Comparison of ENCODE assay signal across 1 cellular context in the genomic region with DNA sequence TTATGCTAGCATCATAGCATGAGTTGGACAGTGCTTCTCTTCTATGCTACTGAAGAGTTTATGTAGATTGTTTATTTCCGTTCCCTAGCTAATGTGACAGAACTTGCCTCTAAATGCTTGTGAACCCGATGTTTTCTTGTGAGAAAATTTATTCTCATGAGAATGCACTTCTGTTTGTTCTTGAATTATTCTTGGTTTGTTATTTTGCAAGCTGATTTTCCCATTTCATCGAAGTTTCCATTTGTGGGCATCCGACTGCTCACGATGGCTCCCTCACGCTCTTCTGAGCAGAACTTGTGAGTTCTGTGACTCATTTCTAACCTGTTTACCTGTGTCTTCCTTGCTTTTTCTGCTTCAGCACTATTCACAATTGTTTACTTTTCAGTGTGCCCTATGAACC.
TF ChIP-seq lines count a peak whose summit lies in the region.

No MANE protein-coding gene starts in this region.

TF ChIP-seq in GM12878, 131 proteins besides CTCF, POLR2A, EP300 and RAD21 (continues in another document):
- no peak for TF ChIP-seq WRNIP1 (IDR thresholded peaks at IDR 0.05; ENCODE audit: borderline replicate concordance, low read depth, low read length)
- peak; percentile 68 for TF ChIP-seq IKZF1 (conservative IDR thresholded peaks at IDR 0.05)
- TF ChIP-seq RUNX3 (IDR thresholded peaks at IDR 0.05; ENCODE audit: low read length): 0 out of 2 replicates have a peak, but pooled peaks have one; percentile 20
- TF ChIP-seq GATAD2B (conservative IDR thresholded peaks at IDR 0.05; ENCODE audit: low read depth): peak; percentile 53; the same call in 1 of the 2 replicates
- TF ChIP-seq ZNF687 (IDR thresholded peaks at IDR 0.05): peak; percentile 47; the same call in 1 of the 2 replicates
- TF ChIP-seq MLLT1 (IDR thresholded peaks at IDR 0.05): 0 out of 2 replicates have a peak, but pooled peaks have one; percentile 17
- peak; percentile 19 for TF ChIP-seq CUX1 (IDR thresholded peaks at IDR 0.05; ENCODE audit: insufficient replicate concordance, low read depth, low read length)
- TF ChIP-seq JUND (IDR thresholded peaks at IDR 0.05; ENCODE audit: low read depth, low read length): 0 out of 2 replicates have a peak, but pooled peaks have one; percentile 14
- no peak for TF ChIP-seq BMI1 (IDR thresholded peaks at IDR 0.05; ENCODE audit: borderline replicate concordance)
- no peak for TF ChIP-seq KAT2A (conservative IDR thresholded peaks at IDR 0.05; ENCODE audit: control insufficient read depth, low read depth, low read length)
- TF ChIP-seq ZBTB33 (IDR thresholded peaks at IDR 0.05): no peak
- TF ChIP-seq IKZF2 (IDR thresholded peaks at IDR 0.05): peak; percentile 66 to 71; a peak in 3 of 4 replicates
- TF ChIP-seq BHLHE40 (IDR thresholded peaks at IDR 0.05; ENCODE audit: borderline replicate concordance in 1 of 2, low read depth in 2 of 2, low read length in 1 of 2): 0 out of 4 replicates have a peak, but pooled peaks of 1 of the 2 experiments have one; percentile 9
- peak; percentile 34 for TF ChIP-seq SMAD1 (IDR thresholded peaks at IDR 0.05; ENCODE audit: low read depth, partially characterized antibody)
- peak; percentile 47; the same call in 1 of the 2 replicates for TF ChIP-seq ATF7 (IDR thresholded peaks at IDR 0.05; ENCODE audit: low read depth)
- TF ChIP-seq, protein P1, sequence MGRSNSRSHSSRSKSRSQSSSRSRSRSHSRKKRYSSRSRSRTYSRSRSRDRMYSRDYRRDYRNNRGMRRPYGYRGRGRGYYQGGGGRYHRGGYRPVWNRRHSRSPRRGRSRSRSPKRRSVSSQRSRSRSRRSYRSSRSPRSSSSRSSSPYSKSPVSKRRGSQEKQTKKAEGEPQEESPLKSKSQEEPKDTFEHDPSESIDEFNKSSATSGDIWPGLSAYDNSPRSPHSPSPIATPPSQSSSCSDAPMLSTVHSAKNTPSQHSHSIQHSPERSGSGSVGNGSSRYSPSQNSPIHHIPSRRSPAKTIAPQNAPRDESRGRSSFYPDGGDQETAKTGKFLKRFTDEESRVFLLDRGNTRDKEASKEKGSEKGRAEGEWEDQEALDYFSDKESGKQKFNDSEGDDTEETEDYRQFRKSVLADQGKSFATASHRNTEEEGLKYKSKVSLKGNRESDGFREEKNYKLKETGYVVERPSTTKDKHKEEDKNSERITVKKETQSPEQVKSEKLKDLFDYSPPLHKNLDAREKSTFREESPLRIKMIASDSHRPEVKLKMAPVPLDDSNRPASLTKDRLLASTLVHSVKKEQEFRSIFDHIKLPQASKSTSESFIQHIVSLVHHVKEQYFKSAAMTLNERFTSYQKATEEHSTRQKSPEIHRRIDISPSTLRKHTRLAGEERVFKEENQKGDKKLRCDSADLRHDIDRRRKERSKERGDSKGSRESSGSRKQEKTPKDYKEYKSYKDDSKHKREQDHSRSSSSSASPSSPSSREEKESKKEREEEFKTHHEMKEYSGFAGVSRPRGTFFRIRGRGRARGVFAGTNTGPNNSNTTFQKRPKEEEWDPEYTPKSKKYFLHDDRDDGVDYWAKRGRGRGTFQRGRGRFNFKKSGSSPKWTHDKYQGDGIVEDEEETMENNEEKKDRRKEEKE (IDR thresholded peaks at IDR 0.05): no peak
- 0 out of 4 replicates have a peak, but pooled peaks of 1 of the 2 experiments have one; percentile 49 for TF ChIP-seq SRF (IDR thresholded peaks at IDR 0.05; ENCODE audit: low read depth in 2 of 2, low read length in 2 of 2)
- peak; percentile 86 for TF ChIP-seq MEF2B (IDR thresholded peaks at IDR 0.05; ENCODE audit: partially characterized antibody, poor library complexity, severe bottlenecking)
- TF ChIP-seq NFYA (IDR thresholded peaks at IDR 0.05; ENCODE audit: borderline replicate concordance, low read depth, low read length): no peak
- TF ChIP-seq ZNF217 (IDR thresholded peaks at IDR 0.05): no peak
- no peak for TF ChIP-seq USF2 (IDR thresholded peaks at IDR 0.05; ENCODE audit: borderline replicate concordance, low read depth, low read length)
- TF ChIP-seq RELB (IDR thresholded peaks at IDR 0.05; ENCODE audit: low read depth): peak; percentile 38; the same call in 1 of the 2 replicates
- no peak for TF ChIP-seq TARDBP (IDR thresholded peaks at IDR 0.05; ENCODE audit: borderline replicate concordance)
- TF ChIP-seq REST (IDR thresholded peaks at IDR 0.05; ENCODE audit: low read depth, low read length): no peak
- 0 out of 2 replicates have a peak, but pooled peaks have one; percentile 23 for TF ChIP-seq NBN (IDR thresholded peaks at IDR 0.05)
